In the genomic region with DNA sequence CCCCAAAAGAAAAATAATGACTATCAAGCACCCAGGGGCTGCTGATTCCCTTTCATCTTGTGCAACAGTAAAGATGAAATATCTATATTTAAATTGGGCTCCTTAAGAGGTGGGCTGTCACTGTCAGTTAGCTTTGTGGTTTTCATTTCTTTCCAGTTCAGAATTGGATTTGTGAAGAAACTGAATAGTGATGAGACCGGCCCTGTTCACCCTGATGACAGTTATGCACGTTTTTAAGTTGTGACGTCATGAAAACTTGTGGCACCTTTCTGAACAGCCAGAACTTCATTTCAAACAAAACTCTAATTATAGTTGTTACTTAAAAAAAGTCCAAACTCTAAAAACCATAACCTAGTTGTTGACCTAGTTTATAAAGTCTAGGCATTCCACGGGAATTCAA, we compare ENCODE assay signal across 1 cellular context.
TF ChIP-seq lines count a peak whose summit lies in the region.

No MANE protein-coding gene starts in this region.

TF ChIP-seq in HepG2, 621 proteins besides CTCF, POLR2A, EP300 and RAD21 (continued from another document):
- TF ChIP-seq, protein P1, sequence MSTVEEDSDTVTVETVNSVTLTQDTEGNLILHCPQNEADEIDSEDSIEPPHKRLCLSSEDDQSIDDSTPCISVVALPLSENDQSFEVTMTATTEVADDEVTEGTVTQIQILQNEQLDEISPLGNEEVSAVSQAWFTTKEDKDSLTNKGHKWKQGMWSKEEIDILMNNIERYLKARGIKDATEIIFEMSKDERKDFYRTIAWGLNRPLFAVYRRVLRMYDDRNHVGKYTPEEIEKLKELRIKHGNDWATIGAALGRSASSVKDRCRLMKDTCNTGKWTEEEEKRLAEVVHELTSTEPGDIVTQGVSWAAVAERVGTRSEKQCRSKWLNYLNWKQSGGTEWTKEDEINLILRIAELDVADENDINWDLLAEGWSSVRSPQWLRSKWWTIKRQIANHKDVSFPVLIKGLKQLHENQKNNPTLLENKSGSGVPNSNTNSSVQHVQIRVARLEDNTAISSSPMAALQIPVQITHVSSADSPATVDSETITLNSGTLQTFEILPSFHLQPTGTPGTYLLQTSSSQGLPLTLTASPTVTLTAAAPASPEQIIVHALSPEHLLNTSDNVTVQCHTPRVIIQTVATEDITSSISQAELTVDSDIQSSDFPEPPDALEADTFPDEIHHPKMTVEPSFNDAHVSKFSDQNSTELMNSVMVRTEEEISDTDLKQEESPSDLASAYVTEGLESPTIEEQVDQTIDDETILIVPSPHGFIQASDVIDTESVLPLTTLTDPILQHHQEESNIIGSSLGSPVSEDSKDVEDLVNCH (CRISPR knock-in tag; IDR thresholded peaks at IDR 0.05) = no peak
